In genomic region chr12:56256326-56256960, GRCh38 we compare ENCODE assay signal across 9 cellular contexts. TPM values are rescaled to one million over a fixed set of nuclear protein-coding genes. Genes with fewer than 3 reads are reported as not detected.
DNase-seq lines count a peak whose midpoint lies in the region; ATAC-seq and TF ChIP-seq lines count a peak whose summit lies in the region.
"Had no signal": no experiment of that assay in that cellular context is flagged by ENCODE, and none has a peak within 500 bp of the region (broad histone marks: within the 10 kb centered on the region; RNA-seq: fewer than 3 reads in every experiment).

No MANE protein-coding gene starts in this region.

- H3K36me3 ChIP-seq in kidney epithelial cell (ENCODE audit: control insufficient read depth, insufficient read depth, low read length), result peaks cover 7% of the 10 kb centered on the region

- H3K4me3 ChIP-seq in kidney epithelial cell (ENCODE audit: low read depth, low read length), result peak overlapping the region; percentile 91

- peak; percentile 73 for DNase-seq in A172 (ENCODE audit: low spot score)
- DNase-seq in HCEC 1CT, result peak; percentile 24
- peak; percentile 43 for DNase-seq in amniotic epithelial cell (ENCODE audit: low read depth)
- no peak for DNase-seq in kidney epithelial cell (ENCODE audit: low read depth)
- no peak for DNase-seq in central memory CD4-positive, alpha-beta T cell
- DNase-seq in NCI-H2171 treated with DMSO at 0.1 percent for 48 hours (lab: John Stamatoyannopoulos, UW), result no peak
- no peak for DNase-seq in cardiac septum (ENCODE audit: low spot score)
- DNase-seq: midbrain had no signal

- TF ChIP-seq CTCF in kidney epithelial cell (IDR thresholded peaks at IDR 0.05; ENCODE audit: insufficient read depth, low read length, poor library complexity, severe bottlenecking), result peak; percentile 14

- ATAC-seq in GM18873 (IDR thresholded peaks at IDR 0.05; ENCODE audit: low FRiP score, unreplicated experiment), result no peak

- intact Hi-C loops in cardiac septum (cut with DNase I), result loop anchor here (5.0 kb wide), 2 partner anchors 34 to 134 kb away; partner anchors contain the start of genes NABP2 and RNF41

- no peaks in the 10 kb centered on the region for H3K27me3 ChIP-seq in kidney epithelial cell (ENCODE audit: control insufficient read depth, insufficient read depth, low read length)

RNA-seq across cellular contexts. Expression of gene ANKRD52, which starts 1.7 kb away (rescaled TPM):
- 33.4 and 34.0 TPM in 2 replicates for total RNA-seq in A172 (2014; rRNA removed; shearing (Covaris generic))
- total RNA-seq in kidney epithelial cell, result 38.8 and 45.2 TPM in 2 replicates
- total RNA-seq in cardiac septum, result 28.8 TPM

RNA-seq across cellular contexts. Expression of gene COQ10A, which starts 10.3 kb away (rescaled TPM):
- total RNA-seq in A172 (2014; rRNA removed; shearing (Covaris generic)), result 21.5 and 34.6 TPM in 2 replicates
- total RNA-seq in kidney epithelial cell, result 13.7 and 14.6 TPM in 2 replicates
- 86.8 TPM for total RNA-seq in cardiac septum

RNA-seq across cellular contexts. Expression of gene SLC39A5, which starts 26.6 kb away (rescaled TPM):
- total RNA-seq in A172 (2014; rRNA removed; shearing (Covaris generic)), result not detected in 2 replicates
- total RNA-seq in kidney epithelial cell (0.08 TPM in 1 of 2 replicates, not detected in the other), cardiac septum (not detected)

RNA-seq across cellular contexts. Expression of gene NABP2, which starts 32.3 kb away (rescaled TPM):
- 60.9 and 65.0 TPM in 2 replicates for total RNA-seq in A172 (2014; rRNA removed; shearing (Covaris generic))
- total RNA-seq in kidney epithelial cell, result 38.9 and 47.6 TPM in 2 replicates
- 19.6 TPM for total RNA-seq in cardiac septum

RNA-seq across cellular contexts. Expression of gene RNF41, which starts 34.7 kb away (rescaled TPM):
- total RNA-seq in A172 (2014; rRNA removed; shearing (Covaris generic)), result 51.8 and 52.9 TPM in 2 replicates
- 77.4 and 94.0 TPM in 2 replicates for total RNA-seq in kidney epithelial cell
- 40.7 TPM for total RNA-seq in cardiac septum

Comparison
In these comparisons a context has a peak if more than half of its experiments do, and no peak if none do; other contexts are left out.
1. DNase-seq: peak in A172 (single experiment), HCEC 1CT (single experiment) and amniotic epithelial cell (single experiment); none in kidney epithelial cell (single experiment), central memory CD4-positive, alpha-beta T cell (single experiment), NCI-H2171 treated with DMSO at 0.1 percent for 48 hours (single experiment) and cardiac septum (single experiment).